ENCODE assay signal across 8 cellular contexts in the genomic region with DNA sequence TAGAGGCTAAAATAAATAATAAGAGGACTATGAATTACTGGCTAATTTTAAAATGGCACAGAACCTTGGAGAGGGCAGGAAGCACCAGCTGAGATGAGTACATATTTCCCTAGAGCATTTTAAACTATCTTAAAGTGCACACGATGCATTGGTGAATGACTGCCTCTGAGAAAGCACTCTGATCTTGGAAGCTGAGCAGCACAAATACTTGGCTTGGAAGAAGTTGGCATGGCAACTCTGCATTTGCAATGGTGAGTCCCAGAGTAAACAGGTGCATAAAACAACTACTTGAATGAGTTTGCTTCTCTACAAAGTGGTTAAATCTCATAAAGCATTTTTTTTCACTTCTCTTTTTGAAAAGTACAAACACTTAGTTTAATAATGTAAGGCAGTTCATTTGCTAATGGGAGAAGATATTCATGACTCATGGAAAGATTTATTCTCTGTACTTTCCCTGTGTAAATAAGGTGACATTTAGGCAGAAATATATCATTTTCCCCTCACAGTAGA.
DNase-seq lines count a peak whose midpoint lies in the region; ATAC-seq and TF ChIP-seq lines count a peak whose summit lies in the region.

No MANE protein-coding gene starts in this region.

- H3K36me3 Mint-ChIP-seq in GM23338 (ENCODE audit: low read depth), result no peaks in the 10 kb centered on the region

- H3K9me2 ChIP-seq in GM23338 (ENCODE audit: insufficient read depth), result 0 out of 2 replicates have a peak, but pooled peaks cover 2% of the 10 kb centered on the region

- H3K79me2 ChIP-seq in GM23338 (replicated peaks; ENCODE audit: insufficient read depth), result no peaks in the 10 kb centered on the region

- H3K9me3 ChIP-seq in right atrium auricular region (no peaks in the 10 kb centered on the region), right cardiac atrium (ENCODE audit: control insufficient read depth, low read length) (no peaks in the 10 kb centered on the region)

- H3K4me2 ChIP-seq in GM23338, result no peak overlapping the region

- H3K27me3 ChIP-seq in GM23338 (ENCODE audit: insufficient read depth) (no peaks in the 10 kb centered on the region), right atrium auricular region (no peaks in the 10 kb centered on the region), right cardiac atrium (ENCODE audit: control insufficient read depth, insufficient read depth) (no peaks in the 10 kb centered on the region), foreskin keratinocyte (no peaks in the 10 kb centered on the region)

- intact Hi-C loops in right cardiac atrium (cut with DNase I), result no loop called here

- no peaks in the 10 kb centered on the region for H4K20me1 ChIP-seq in GM23338 (replicated peaks; ENCODE audit: insufficient read depth)

- H3K36me3 ChIP-seq in GM23338 (ENCODE audit: insufficient read depth) (no peaks in the 10 kb centered on the region), right atrium auricular region (no peaks in the 10 kb centered on the region)

- no peak overlapping the region for H3K27ac Mint-ChIP-seq in GM23338

- no peak overlapping the region for H3K27ac ChIP-seq in GM23338 (ENCODE audit: low read depth)
- H3K27ac ChIP-seq in right atrium auricular region, result no peak overlapping the region
- H3K27ac ChIP-seq in right cardiac atrium (ENCODE audit: low read length), result no peak overlapping the region
- H3K27ac ChIP-seq in foreskin keratinocyte, result no peak overlapping the region

- H3K27me3 Mint-ChIP-seq in GM23338 (ENCODE audit: insufficient read depth, low read depth, poor library complexity), result peaks cover 2% of the 10 kb centered on the region

- no peak for TF ChIP-seq CTCF in GM23338 (conservative IDR thresholded peaks at IDR 0.05; ENCODE audit: low read depth in 2 of 2)
- TF ChIP-seq CTCF in right atrium auricular region (IDR thresholded peaks at IDR 0.05), result no peak
- TF ChIP-seq CTCF in foreskin keratinocyte (conservative IDR thresholded peaks at IDR 0.05), result no peak

- peaks cover 18% of the 10 kb centered on the region for H3K4me1 ChIP-seq in GM23338 (ENCODE audit: insufficient read depth)
- no peaks in the 10 kb centered on the region for H3K4me1 ChIP-seq in right atrium auricular region
- H3K4me1 ChIP-seq in right cardiac atrium (ENCODE audit: control insufficient read depth, insufficient read depth, low read length), result no peaks in the 10 kb centered on the region
- H3K4me1 ChIP-seq in foreskin keratinocyte, result no peaks in the 10 kb centered on the region

- H3K4me3 Mint-ChIP-seq in GM23338, result no peak overlapping the region

- ATAC-seq in GM18861 (IDR thresholded peaks at IDR 0.05; ENCODE audit: unreplicated experiment), result peak; percentile 93
- peak; percentile 42; the same call in 1 of the 3 replicates for ATAC-seq in GM23338
- peak; percentile 93 for ATAC-seq in HG03558 (IDR thresholded peaks at IDR 0.05; ENCODE audit: extremely low read depth, unreplicated experiment)
- no peak for ATAC-seq in right cardiac atrium
- ATAC-seq in foreskin keratinocyte, result no peak

- peaks cover 25% of the 10 kb centered on the region; the same call in 2 of the 3 replicates for H3K4me1 Mint-ChIP-seq in GM23338

- no peak overlapping the region for H3K4me3 ChIP-seq in GM23338
- H3K4me3 ChIP-seq in right atrium auricular region, result no peak overlapping the region
- H3K4me3 ChIP-seq in right cardiac atrium (ENCODE audit: low read length), result no peak overlapping the region

- WGBS in right cardiac atrium, result 40% methylated on average over 1 of the region's 1 CpG

- H2AFZ ChIP-seq in GM23338, result no peak overlapping the region

- DNase-seq in GM23338 (ENCODE audit: low spot score) (peak; percentile 45), germinal center (ENCODE audit: low spot score) (peak; percentile 17), NCI-H2029 (lab: John Stamatoyannopoulos, UW) (no peak), right atrium auricular region (ENCODE audit: low spot score) (no peak), right cardiac atrium (no peak), foreskin keratinocyte (no peak)

- H3K9me3 Mint-ChIP-seq in GM23338, result no peaks in the 10 kb centered on the region

- no peaks in the 10 kb centered on the region for H3F3A ChIP-seq in GM23338 (replicated peaks; ENCODE audit: low read depth)

TF ChIP-seq in GM23338, 12 proteins besides CTCF, POLR2A, EP300 and RAD21 (continues in another document):
- TF ChIP-seq JUNB (IDR thresholded peaks at IDR 0.05; ENCODE audit: unreplicated experiment) (no peak), EZH2phosphoT487 (IDR thresholded peaks at IDR 0.05; ENCODE audit: unreplicated experiment) (no peak), CREB1 (CRISPR knock-in tag; IDR thresholded peaks at IDR 0.05; ENCODE audit: low read depth) (no peak), ZNF331 (CRISPR knock-in tag; IDR thresholded peaks at IDR 0.05; ENCODE audit: low read depth) (no peak), STAT1 (IDR thresholded peaks at IDR 0.05; ENCODE audit: unreplicated experiment) (no peak)
- TF ChIP-seq, protein P1, sequence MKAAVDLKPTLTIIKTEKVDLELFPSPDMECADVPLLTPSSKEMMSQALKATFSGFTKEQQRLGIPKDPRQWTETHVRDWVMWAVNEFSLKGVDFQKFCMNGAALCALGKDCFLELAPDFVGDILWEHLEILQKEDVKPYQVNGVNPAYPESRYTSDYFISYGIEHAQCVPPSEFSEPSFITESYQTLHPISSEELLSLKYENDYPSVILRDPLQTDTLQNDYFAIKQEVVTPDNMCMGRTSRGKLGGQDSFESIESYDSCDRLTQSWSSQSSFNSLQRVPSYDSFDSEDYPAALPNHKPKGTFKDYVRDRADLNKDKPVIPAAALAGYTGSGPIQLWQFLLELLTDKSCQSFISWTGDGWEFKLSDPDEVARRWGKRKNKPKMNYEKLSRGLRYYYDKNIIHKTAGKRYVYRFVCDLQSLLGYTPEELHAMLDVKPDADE (IDR thresholded peaks at IDR 0.05), result no peak
- TF ChIP-seq, protein P2, sequence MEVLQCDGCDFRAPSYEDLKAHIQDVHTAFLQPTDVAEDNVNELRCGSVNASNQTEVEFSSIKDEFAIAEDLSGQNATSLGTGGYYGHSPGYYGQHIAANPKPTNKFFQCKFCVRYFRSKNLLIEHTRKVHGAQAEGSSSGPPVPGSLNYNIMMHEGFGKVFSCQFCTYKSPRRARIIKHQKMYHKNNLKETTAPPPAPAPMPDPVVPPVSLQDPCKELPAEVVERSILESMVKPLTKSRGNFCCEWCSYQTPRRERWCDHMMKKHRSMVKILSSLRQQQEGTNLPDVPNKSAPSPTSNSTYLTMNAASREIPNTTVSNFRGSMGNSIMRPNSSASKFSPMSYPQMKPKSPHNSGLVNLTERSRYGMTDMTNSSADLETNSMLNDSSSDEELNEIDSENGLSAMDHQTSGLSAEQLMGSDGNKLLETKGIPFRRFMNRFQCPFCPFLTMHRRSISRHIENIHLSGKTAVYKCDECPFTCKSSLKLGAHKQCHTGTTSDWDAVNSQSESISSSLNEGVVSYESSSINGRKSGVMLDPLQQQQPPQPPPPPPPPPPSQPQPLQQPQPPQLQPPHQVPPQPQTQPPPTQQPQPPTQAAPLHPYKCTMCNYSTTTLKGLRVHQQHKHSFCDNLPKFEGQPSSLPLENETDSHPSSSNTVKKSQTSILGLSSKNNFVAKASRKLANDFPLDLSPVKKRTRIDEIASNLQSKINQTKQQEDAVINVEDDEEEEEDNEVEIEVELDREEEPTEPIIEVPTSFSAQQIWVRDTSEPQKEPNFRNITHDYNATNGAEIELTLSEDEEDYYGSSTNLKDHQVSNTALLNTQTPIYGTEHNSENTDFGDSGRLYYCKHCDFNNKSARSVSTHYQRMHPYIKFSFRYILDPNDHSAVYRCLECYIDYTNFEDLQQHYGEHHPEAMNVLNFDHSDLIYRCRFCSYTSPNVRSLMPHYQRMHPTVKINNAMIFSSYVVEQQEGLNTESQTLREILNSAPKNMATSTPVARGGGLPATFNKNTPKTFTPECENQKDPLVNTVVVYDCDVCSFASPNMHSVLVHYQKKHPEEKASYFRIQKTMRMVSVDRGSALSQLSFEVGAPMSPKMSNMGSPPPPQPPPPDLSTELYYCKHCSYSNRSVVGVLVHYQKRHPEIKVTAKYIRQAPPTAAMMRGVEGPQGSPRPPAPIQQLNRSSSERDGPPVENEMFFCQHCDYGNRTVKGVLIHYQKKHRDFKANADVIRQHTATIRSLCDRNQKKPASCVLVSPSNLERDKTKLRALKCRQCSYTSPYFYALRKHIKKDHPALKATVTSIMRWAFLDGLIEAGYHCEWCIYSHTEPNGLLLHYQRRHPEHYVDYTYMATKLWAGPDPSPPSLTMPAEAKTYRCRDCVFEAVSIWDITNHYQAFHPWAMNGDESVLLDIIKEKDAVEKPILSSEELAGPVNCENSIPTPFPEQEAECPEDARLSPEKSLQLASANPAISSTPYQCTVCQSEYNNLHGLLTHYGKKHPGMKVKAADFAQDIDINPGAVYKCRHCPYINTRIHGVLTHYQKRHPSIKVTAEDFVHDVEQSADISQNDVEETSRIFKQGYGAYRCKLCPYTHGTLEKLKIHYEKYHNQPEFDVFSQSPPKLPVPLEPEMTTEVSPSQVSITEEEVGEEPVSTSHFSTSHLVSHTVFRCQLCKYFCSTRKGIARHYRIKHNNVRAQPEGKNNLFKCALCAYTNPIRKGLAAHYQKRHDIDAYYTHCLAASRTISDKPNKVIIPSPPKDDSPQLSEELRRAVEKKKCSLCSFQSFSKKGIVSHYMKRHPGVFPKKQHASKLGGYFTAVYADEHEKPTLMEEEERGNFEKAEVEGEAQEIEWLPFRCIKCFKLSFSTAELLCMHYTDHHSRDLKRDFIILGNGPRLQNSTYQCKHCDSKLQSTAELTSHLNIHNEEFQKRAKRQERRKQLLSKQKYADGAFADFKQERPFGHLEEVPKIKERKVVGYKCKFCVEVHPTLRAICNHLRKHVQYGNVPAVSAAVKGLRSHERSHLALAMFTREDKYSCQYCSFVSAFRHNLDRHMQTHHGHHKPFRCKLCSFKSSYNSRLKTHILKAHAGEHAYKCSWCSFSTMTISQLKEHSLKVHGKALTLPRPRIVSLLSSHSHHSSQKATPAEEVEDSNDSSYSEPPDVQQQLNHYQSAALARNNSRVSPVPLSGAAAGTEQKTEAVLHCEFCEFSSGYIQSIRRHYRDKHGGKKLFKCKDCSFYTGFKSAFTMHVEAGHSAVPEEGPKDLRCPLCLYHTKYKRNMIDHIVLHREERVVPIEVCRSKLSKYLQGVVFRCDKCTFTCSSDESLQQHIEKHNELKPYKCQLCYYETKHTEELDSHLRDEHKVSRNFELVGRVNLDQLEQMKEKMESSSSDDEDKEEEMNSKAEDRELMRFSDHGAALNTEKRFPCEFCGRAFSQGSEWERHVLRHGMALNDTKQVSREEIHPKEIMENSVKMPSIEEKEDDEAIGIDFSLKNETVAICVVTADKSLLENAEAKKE (CRISPR knock-in tag; IDR thresholded peaks at IDR 0.05), result no peak

Comparison
In these comparisons a context has a peak if more than half of its experiments do, and no peak if none do; other contexts are left out.
1. ATAC-seq: peak in GM18861 (single experiment), GM23338 (single experiment) and HG03558 (single experiment); none in right cardiac atrium (0 of 2) and foreskin keratinocyte (single experiment).
2. DNase-seq: peak in GM23338 (single experiment) and germinal center (single experiment); none in NCI-H2029 (single experiment), right atrium auricular region (single experiment), right cardiac atrium (0 of 3) and foreskin keratinocyte (0 of 2).